1 cellular context compared by ENCODE assay signal in genomic region chr3:45000823-45001222, GRCh38.
TF ChIP-seq lines count a peak whose summit lies in the region.

No MANE protein-coding gene starts in this region.

TF ChIP-seq in WTC11, 78 proteins besides CTCF, POLR2A, EP300 and RAD21:
- TF ChIP-seq NR2C2 (CRISPR knock-in tag; IDR thresholded peaks at IDR 0.05), result no peak
- no peak for TF ChIP-seq IRF1 (CRISPR knock-in tag; IDR thresholded peaks at IDR 0.05)
